In the genomic region with DNA sequence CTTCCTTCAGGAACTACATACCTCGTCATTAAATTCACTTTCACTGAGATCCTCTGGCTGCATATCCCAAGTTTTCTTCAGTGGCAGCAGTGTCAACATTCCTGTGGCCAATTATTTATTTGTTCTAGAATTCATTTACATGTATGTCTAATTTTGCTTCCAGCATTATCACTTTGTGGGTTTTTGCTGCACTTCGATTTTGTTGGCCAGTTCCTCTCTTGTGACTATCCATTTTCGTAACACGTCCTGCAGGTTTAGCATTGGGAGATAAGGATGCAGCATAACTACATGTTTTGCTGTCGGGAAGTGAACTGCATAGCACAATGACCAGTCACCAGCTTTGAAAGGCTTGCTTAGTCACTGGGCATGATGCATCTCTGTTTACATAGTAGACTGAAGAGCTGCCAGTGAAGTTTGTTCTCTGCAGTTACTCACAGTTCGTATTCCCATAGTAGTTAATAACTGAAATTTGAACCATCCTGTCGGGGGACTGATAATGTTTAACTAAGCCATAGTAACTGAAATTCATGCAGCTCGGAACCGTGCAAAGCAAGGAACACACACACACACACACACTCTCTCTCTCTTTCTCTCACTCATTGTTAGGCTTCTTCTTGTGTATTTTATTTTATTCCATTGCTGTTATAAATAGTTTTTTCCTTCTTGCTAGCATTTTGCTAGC, we compare ENCODE assay signal across 9 cellular contexts. TPM values are rescaled to one million over a fixed set of nuclear protein-coding genes. Genes with fewer than 3 reads are reported as not detected.
DNase-seq lines count a peak whose midpoint lies in the region; ATAC-seq and TF ChIP-seq lines count a peak whose summit lies in the region.
"Had no signal": no experiment of that assay in that cellular context is flagged by ENCODE, and none has a peak within 500 bp of the region (broad histone marks: within the 10 kb centered on the region; RNA-seq: fewer than 3 reads in every experiment).

No MANE protein-coding gene starts in this region.

- peaks cover 29% of the 10 kb centered on the region for H3K4me1 ChIP-seq in psoas muscle
- H3K4me1 ChIP-seq in Karpas-422 (ENCODE audit: low read length) = no peaks in the 10 kb centered on the region; the same call in 1 of the 2 replicates

- H4K20me1 ChIP-seq in Karpas-422 (ENCODE audit: insufficient read depth, low read depth, low read length) = peaks cover 8% of the 10 kb centered on the region

- POLR2A ChIA-PET in RWPE1 (lab: Yijun Ruan, JAX; ENCODE audit: low non-redundant PET) = interaction anchor here (0.5 kb wide), 1 partner anchor 598 kb away, joined by 3 read pairs; the partner anchor contains the start of genes CEP89 and FAAP24

- intact Hi-C loops in psoas muscle (cut with DNase I) = no loop called here

- no peak overlapping the region for H2AFZ ChIP-seq in Karpas-422 (ENCODE audit: low read length)

- H3K4me2 ChIP-seq in Karpas-422 (ENCODE audit: low read depth, low read length, poor library complexity, severe bottlenecking) = no peak overlapping the region

- H3K9me3 ChIP-seq in psoas muscle (no peaks in the 10 kb centered on the region), Karpas-422 (ENCODE audit: low read length) (no peaks in the 10 kb centered on the region)

- ATAC-seq in psoas muscle = peak; percentile 99 to 100 (median 99)
- ATAC-seq in GM21717 (IDR thresholded peaks at IDR 0.05; ENCODE audit: unreplicated experiment) = no peak

- H3K27me3 ChIP-seq in psoas muscle (ENCODE audit: insufficient read depth in 3 of 3, low read length in 2 of 3) = no peaks in the 10 kb centered on the region
- no peaks in the 10 kb centered on the region for H3K27me3 ChIP-seq in Karpas-422 (ENCODE audit: low read length)

- H3K4me3 ChIP-seq in fibroblast of pulmonary artery (replicated peaks; ENCODE audit: low read depth, low read length) (peak overlapping the region; percentile 39), psoas muscle (peak overlapping the region; percentile 17), Karpas-422 (ENCODE audit: low read length) (no peak overlapping the region)

- no peak overlapping the region for H3K9ac ChIP-seq in Karpas-422 (ENCODE audit: low read length)

- peaks cover 77% of the 10 kb centered on the region for H3K79me2 ChIP-seq in Karpas-422 (ENCODE audit: low read length)

- CTCF ChIA-PET in RWPE1 (lab: Yijun Ruan, JAX) = no interaction called here

- no peak overlapping the region for H3K27ac ChIP-seq in RWPE1
- peak overlapping the region; percentile 89 for H3K27ac ChIP-seq in psoas muscle
- no peak overlapping the region for H3K27ac ChIP-seq in Karpas-422 (ENCODE audit: low read length)
- H3K27ac ChIP-seq: HL-60 had no signal

- no peak for TF ChIP-seq CTCF in RWPE1 (conservative IDR thresholded peaks at IDR 0.05; ENCODE audit: low read depth)
- no peak for TF ChIP-seq CTCF in fibroblast of pulmonary artery (IDR thresholded peaks at IDR 0.05; ENCODE audit: low read length, missing control alignments)
- TF ChIP-seq CTCF in psoas muscle (IDR thresholded peaks at IDR 0.05) = no peak

- H3K9me2 ChIP-seq in Karpas-422 (replicated peaks; ENCODE audit: insufficient read depth, low read length) = no peaks in the 10 kb centered on the region

- H3K36me3 ChIP-seq in psoas muscle (ENCODE audit: insufficient read depth in 1 of 2, low read depth in 1 of 2) (peaks cover 0 to 44% of the 10 kb centered on the region in 2 donors), Karpas-422 (ENCODE audit: insufficient read depth, low read length) (peaks cover 48% of the 10 kb centered on the region; the same call in 1 of the 2 replicates)

- WGBS in psoas muscle, 3 donors = 30 to 45% (median 39%) methylated on average over 9 of the region's 9 CpGs

- DNase-seq in HCEC 1CT = peak; percentile 99
- DNase-seq in RWPE1 (ENCODE audit: low spot score) = peak; percentile 84
- peak; percentile 99 for DNase-seq in fibroblast of pulmonary artery (ENCODE audit: low read depth)
- no peak for DNase-seq in psoas muscle
- DNase-seq in GF-D8 (lab: John Stamatoyannopoulos, UW) = no peak
- no peak for DNase-seq in activated CD8-positive, alpha-beta memory T cell treated with anti-CD3 and anti-CD28 coated beads, Interleukin-2, amount 50 U/mL, for 48 hours
- no peak for DNase-seq in Karpas-422

RNA-seq across cellular contexts. Expression of gene ZNF507, which starts 28.3 kb away (rescaled TPM):
- 10 to 100 TPM; 23.2 to 25.0 (median 23.8) TPM for total RNA-seq in psoas muscle
- 10 to 100 TPM in 1 of 3 donors, 1 to 10 TPM in 2; 4.7 to 13.6 (median 5.3) TPM for polyA plus RNA-seq in psoas muscle
- 11.1 and 14.6 TPM in 2 replicates for total RNA-seq in Karpas-422 (2014; rRNA removed; shearing (Covaris generic); ENCODE audit: low replicate concordance)

RNA-seq across cellular contexts. Expression of gene DPY19L3, which starts 31.8 kb away (rescaled TPM):
- total RNA-seq in psoas muscle = 1 to 10 TPM; 3.1 to 4.8 (median 3.8) TPM
- polyA plus RNA-seq in psoas muscle = 1 to 10 TPM; 1.6 to 4.4 (median 2.7) TPM
- total RNA-seq in Karpas-422 (2014; rRNA removed; shearing (Covaris generic); ENCODE audit: low replicate concordance) = 30.6 and 45.1 TPM in 2 replicates

Comparison
In these comparisons a context has a peak if more than half of its experiments do, and no peak if none do; other contexts are left out.
1. DNase-seq: peak in HCEC 1CT (single experiment), RWPE1 (single experiment) and fibroblast of pulmonary artery (single experiment); none in psoas muscle (0 of 2), GF-D8 (single experiment), activated CD8-positive, alpha-beta memory T cell treated with anti-CD3 and anti-CD28 coated beads, Interleukin-2, amount 50 U/mL, for 48 hours (single experiment) and Karpas-422 (single experiment).